1 cellular context compared by ENCODE assay signal in genomic region chr3:54965746-54966145, GRCh38.
TF ChIP-seq lines count a peak whose summit lies in the region.

No MANE protein-coding gene starts in this region.

TF ChIP-seq in IMR-90, 13 proteins besides CTCF, POLR2A, EP300 and RAD21 (continued from another document):
- no peak for TF ChIP-seq ELK1 (IDR thresholded peaks at IDR 0.05; ENCODE audit: borderline replicate concordance, low read depth, low read length)
